Comparison of ENCODE assay signal across 17 cellular contexts in genomic region chr18:47986724-47987455, GRCh38. TPM values are rescaled to one million over a fixed set of nuclear protein-coding genes. Genes with fewer than 3 reads are reported as not detected.
DNase-seq lines count a peak whose midpoint lies in the region; ATAC-seq lines count a peak whose summit lies in the region.
"Had no signal": no experiment of that assay in that cellular context is flagged by ENCODE, and none has a peak within 500 bp of the region (broad histone marks: within the 10 kb centered on the region; RNA-seq: fewer than 3 reads in every experiment).

No MANE protein-coding gene starts in this region.

- H3K36me3 Mint-ChIP-seq in memory B cell, result peaks cover 2% of the 10 kb centered on the region
- H3K36me3 Mint-ChIP-seq: activated naive CD8-positive, alpha-beta T cell treated with anti-CD3 and anti-CD28 coated beads, Interleukin-2, amount 10 ng/mL, durations not matched to agents 7 days and 5 days had no signal

- peak; percentile 62 for ATAC-seq in memory B cell (ENCODE audit: low read depth)
- no peak for ATAC-seq in GM19467 (IDR thresholded peaks at IDR 0.05; ENCODE audit: unreplicated experiment)
- ATAC-seq in GM21576 (IDR thresholded peaks at IDR 0.05; ENCODE audit: unreplicated experiment), result no peak
- ATAC-seq: stimulated activated naive CD8-positive, alpha-beta T cell treated with anti-CD3 and anti-CD28 coated beads, Interleukin-15, Interleukin-2, amounts not matched to agents 100 U/mL and 50 U/mL, for 24 hours had no signal

- H3K4me1 Mint-ChIP-seq in memory B cell, result peaks cover 10% of the 10 kb centered on the region
- H3K4me1 Mint-ChIP-seq: activated CD4-positive, alpha-beta T cell treated with anti-CD3 and anti-CD28 coated beads, Interleukin-2, amount 10 ng/mL, durations not matched to agents 7 days and 5 days had no signal

- H3K9me3 Mint-ChIP-seq in memory B cell, result no peaks in the 10 kb centered on the region
- H3K9me3 Mint-ChIP-seq: activated CD4-positive, alpha-beta T cell treated with anti-CD3 and anti-CD28 coated beads, Interleukin-2, amount 10 ng/mL, durations not matched to agents 7 days and 5 days; activated naive CD8-positive, alpha-beta T cell treated with anti-CD3 and anti-CD28 coated beads, Interleukin-2, amount 10 ng/mL, durations not matched to agents 7 days and 5 days; T-helper 2 cell treated with Interferon-gamma antibody and Interleukin-4, amounts not matched to agents 5 μg/mL and 100 μg/mL, for 36 hours had no signal

- H3K27me3 Mint-ChIP-seq in memory B cell, result peaks cover 22% of the 10 kb centered on the region

- no peak overlapping the region for H3K4me3 Mint-ChIP-seq in memory B cell
- H3K4me3 Mint-ChIP-seq: activated CD4-positive, alpha-beta T cell treated with anti-CD3 and anti-CD28 coated beads, Interleukin-2, amount 10 ng/mL, durations not matched to agents 7 days and 5 days; activated naive CD8-positive, alpha-beta T cell treated with anti-CD3 and anti-CD28 coated beads, Interleukin-2, amount 10 ng/mL, durations not matched to agents 7 days and 5 days; endodermal cell; T-helper 2 cell treated with Interferon-gamma antibody and Interleukin-4, amounts not matched to agents 5 μg/mL and 100 μg/mL, for 36 hours had no signal

- H3K27ac Mint-ChIP-seq in memory B cell, result no peak overlapping the region
- H3K27ac Mint-ChIP-seq: activated CD4-positive, alpha-beta T cell treated with anti-CD3 and anti-CD28 coated beads, Interleukin-2, amount 10 ng/mL, durations not matched to agents 7 days and 5 days; activated naive CD8-positive, alpha-beta T cell treated with anti-CD3 and anti-CD28 coated beads, Interleukin-2, amount 10 ng/mL, durations not matched to agents 7 days and 5 days; endodermal cell; T-helper 2 cell treated with Interferon-gamma antibody and Interleukin-4, amounts not matched to agents 5 μg/mL and 100 μg/mL, for 36 hours had no signal

- DNase-seq in NCI-H1092 treated with DMSO at 0.1 percent for 48 hours (lab: John Stamatoyannopoulos, UW), result peak; percentile 11
- no peak for DNase-seq in NCI-H1092 (lab: John Stamatoyannopoulos, UW)
- peak; percentile 21 for DNase-seq in LHCN-M2 (ENCODE audit: low read depth)
- peak; percentile 12 for DNase-seq in OCI-M1 (lab: John Stamatoyannopoulos, UW)
- no peak for DNase-seq in memory B cell (ENCODE audit: low spot score in 2 of 2)
- no peak for DNase-seq in retina
- DNase-seq: activated CD4-positive, alpha-beta T cell treated with anti-CD3 and anti-CD28 coated beads, Interleukin-2, amount 10 ng/mL, durations not matched to agents 7 days and 5 days; activated naive CD8-positive, alpha-beta T cell treated with anti-CD3 and anti-CD28 coated beads, Interleukin-2, amount 10 ng/mL, durations not matched to agents 7 days and 5 days; activated T-cell treated with anti-CD3 and anti-CD28 coated beads for 4 hours; central memory CD4-positive, alpha-beta T cell; endodermal cell; NCI-H2029; spleen; stimulated activated naive CD8-positive, alpha-beta T cell treated with anti-CD3 and anti-CD28 coated beads, Interleukin-15, Interleukin-2, amounts not matched to agents 100 U/mL and 50 U/mL, for 24 hours had no signal

RNA-seq across cellular contexts. Expression of gene SMAD2, which starts 56.4 kb away (rescaled TPM):
- 94.3 and 105 TPM in 2 replicates for total RNA-seq in LHCN-M2 (2014; rRNA removed)
- polyA plus RNA-seq in LHCN-M2 (2012), result 57.6 TPM

Comparison
In these comparisons a context has a peak if more than half of its experiments do, and no peak if none do; other contexts are left out.
1. DNase-seq: peak in NCI-H1092 treated with DMSO at 0.1 percent for 48 hours (single experiment), LHCN-M2 (single experiment) and OCI-M1 (single experiment); none in NCI-H1092 (single experiment), memory B cell (0 of 2) and retina (single experiment).